11 cellular contexts compared by ENCODE assay signal in the genomic region with DNA sequence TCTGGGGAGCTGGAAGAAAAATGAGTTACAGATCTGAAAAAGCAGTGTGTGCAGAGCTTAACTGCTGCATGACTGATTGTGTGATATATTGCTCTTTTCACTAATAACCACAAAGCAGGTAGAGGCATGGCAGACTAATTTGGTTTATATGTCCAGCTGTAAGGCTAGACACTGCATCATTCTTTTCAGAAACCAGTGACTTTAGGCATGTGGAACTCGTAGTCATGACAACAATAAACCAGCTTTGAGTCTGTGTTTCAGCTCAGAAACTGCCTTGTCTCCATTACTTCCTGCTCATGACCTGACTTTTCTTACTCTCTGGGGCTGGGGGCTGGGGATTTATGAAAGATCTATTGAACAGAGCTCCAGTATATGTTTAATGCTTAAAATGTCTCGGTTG.
DNase-seq lines count a peak whose midpoint lies in the region; ATAC-seq and TF ChIP-seq lines count a peak whose summit lies in the region.
"Had no signal": no experiment of that assay in that cellular context is flagged by ENCODE, and none has a peak within 500 bp of the region (broad histone marks: within the 10 kb centered on the region; RNA-seq: fewer than 3 reads in every experiment).

No MANE protein-coding gene starts in this region.

- intact Hi-C loops in heart right ventricle (cut with DNase I): no loop called here

- no peak overlapping the region for H3K4me3 ChIP-seq in heart right ventricle
- no peak overlapping the region for H3K4me3 ChIP-seq in effector memory CD4-positive, alpha-beta T cell (ENCODE audit: insufficient read depth, low read depth, low read length, poor library complexity, severe bottlenecking)
- H3K4me3 ChIP-seq: BLaER1 had no signal

- H3K4me1 ChIP-seq in heart right ventricle: peaks cover 0 to 8% (median 0%) of the 10 kb centered on the region in 9 donors
- no peaks in the 10 kb centered on the region for H3K4me1 ChIP-seq in effector memory CD4-positive, alpha-beta T cell (ENCODE audit: control insufficient read depth, insufficient read depth, low read length, poor library complexity, severe bottlenecking)
- H3K4me1 ChIP-seq: BLaER1 had no signal

- no peaks in the 10 kb centered on the region for H3K27me3 ChIP-seq in heart right ventricle
- no peaks in the 10 kb centered on the region for H3K27me3 ChIP-seq in effector memory CD4-positive, alpha-beta T cell (replicated peaks; ENCODE audit: control insufficient read depth, insufficient read depth, low read length, poor library complexity, severe bottlenecking)
- H3K27me3 ChIP-seq: BLaER1 had no signal

- no peak for TF ChIP-seq CTCF in heart right ventricle (IDR thresholded peaks at IDR 0.05)

- no peaks in the 10 kb centered on the region for H3K36me3 ChIP-seq in heart right ventricle
- H3K36me3 ChIP-seq in effector memory CD4-positive, alpha-beta T cell (ENCODE audit: control insufficient read depth, insufficient read depth, low read length): no peaks in the 10 kb centered on the region
- H3K36me3 ChIP-seq: BLaER1 had no signal

- no peaks in the 10 kb centered on the region for H3K9me3 ChIP-seq in heart right ventricle
- H3K9me3 ChIP-seq in effector memory CD4-positive, alpha-beta T cell (ENCODE audit: control insufficient read depth, low read length): no peaks in the 10 kb centered on the region
- H3K9me3 ChIP-seq: BLaER1 had no signal

- WGBS in heart right ventricle, 2 donors: 47 to 61% methylated on average over 2 of the region's 2 CpGs

- ATAC-seq in GM21786 (IDR thresholded peaks at IDR 0.05; ENCODE audit: unreplicated experiment) (peak; percentile 60), heart right ventricle (no peak)

- H3K27ac ChIP-seq in heart right ventricle: no peak overlapping the region
- H3K27ac ChIP-seq in effector memory CD4-positive, alpha-beta T cell (ENCODE audit: insufficient read depth, low read length, poor library complexity, severe bottlenecking): no peak overlapping the region
- H3K27ac ChIP-seq: BLaER1 had no signal

- DNase-seq in A172 (ENCODE audit: low spot score) (peak; percentile 63), SHP77 (lab: John Stamatoyannopoulos, UW) (peak; percentile 24 to 34), foreskin melanocyte (peak; percentile 81), SW480 (ENCODE audit: low spot score) (no peak), SKM-1 treated with dmso at 0.1 percent for 144 hours (lab: John Stamatoyannopoulos, UW; ENCODE audit: unreplicated experiment) (no peak), heart right ventricle (no peak)
- no peak for DNase-seq in effector memory CD4-positive, alpha-beta T cell
- DNase-seq: activated CD4-positive, alpha-beta T cell treated with anti-CD3 and anti-CD28 coated beads, Interleukin-2, amount 10 ng/mL, durations not matched to agents 7 days and 5 days; NCI-H82 had no signal

Comparison
In these comparisons a context has a peak if more than half of its experiments do, and no peak if none do; other contexts are left out.
1. DNase-seq: peak in A172 (single experiment), SHP77 (2 of 2) and foreskin melanocyte (single experiment); none in SW480 (single experiment), SKM-1 treated with dmso at 0.1 percent for 144 hours (single experiment), heart right ventricle (0 of 2) and effector memory CD4-positive, alpha-beta T cell (0 of 3).